In the genomic region with DNA sequence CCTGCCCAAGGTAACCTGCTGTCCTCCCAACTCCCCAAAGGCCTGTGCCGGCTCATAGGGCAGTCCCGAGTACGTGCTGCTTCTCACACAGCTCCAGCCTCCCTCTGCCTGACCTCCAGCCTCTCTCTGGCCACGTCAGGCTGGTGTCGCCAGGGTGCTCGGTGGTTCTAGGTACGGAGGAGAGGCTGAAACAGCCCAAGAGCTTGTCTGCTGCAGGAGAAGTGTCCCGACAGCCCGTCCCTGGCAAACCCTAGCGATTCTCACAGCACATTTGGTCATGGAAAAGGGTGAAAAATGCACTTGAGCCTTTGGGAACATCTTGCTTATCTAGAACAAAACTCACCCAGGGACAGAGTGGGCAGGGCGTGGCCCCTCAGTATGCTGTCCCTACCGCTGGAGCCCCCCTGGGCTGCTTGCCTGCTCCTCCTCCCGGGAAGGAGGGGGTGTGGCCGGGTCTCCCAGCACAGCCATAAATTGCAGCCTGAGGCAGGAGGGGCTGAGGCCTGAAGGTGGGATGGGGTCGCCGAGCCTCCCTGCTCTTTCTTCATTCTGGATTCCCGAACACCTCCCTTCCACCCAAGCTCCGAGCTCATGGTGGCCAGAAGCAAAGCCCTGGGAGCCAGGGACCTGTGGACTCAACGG, we compare ENCODE assay signal across 35 cellular contexts.
"Had no signal": no experiment of that assay in that cellular context is flagged by ENCODE, and none has a peak within 500 bp of the region (broad histone marks: within the 10 kb centered on the region; RNA-seq: fewer than 3 reads in every experiment).

No MANE protein-coding gene starts in this region.

- H3K36me3 ChIP-seq: breast epithelium had no signal

- FAIRE-seq: kidney had no signal

- H3K27ac ChIP-seq: lower lobe of right lung, parathyroid adenoma, psoas muscle, right atrium auricular region, tibial artery, upper lobe of right lung had no signal

- H2AFZ ChIP-seq: parathyroid adenoma had no signal

- H3K4me1 Mint-ChIP-seq: activated CD8-positive, alpha-beta memory T cell treated with anti-CD3 and anti-CD28 coated beads, Interleukin-2, amount 10 ng/mL, durations not matched to agents 7 days and 5 days; activated naive CD8-positive, alpha-beta T cell treated with anti-CD3 and anti-CD28 coated beads, Interleukin-2, amount 50 U/mL, for 24 hours had no signal

- H3K27me3 ChIP-seq: breast epithelium, gastroesophageal sphincter, right atrium auricular region, stomach, tibial artery, upper lobe of right lung had no signal

- H3K36me3 Mint-ChIP-seq: activated naive CD4-positive, alpha-beta T cell treated with anti-CD3 and anti-CD28 coated beads, Interleukin-2, amount 50 U/mL, for 24 hours had no signal

- H3K27me3 Mint-ChIP-seq: activated CD8-positive, alpha-beta memory T cell treated with anti-CD3 and anti-CD28 coated beads, Interleukin-2, amount 10 ng/mL, durations not matched to agents 7 days and 5 days; activated naive CD4-positive, alpha-beta T cell treated with anti-CD3 and anti-CD28 coated beads, Interleukin-2, amount 50 U/mL, for 24 hours; activated naive CD8-positive, alpha-beta T cell treated with anti-CD3 and anti-CD28 coated beads, Interleukin-2, amount 50 U/mL, for 24 hours; stimulated activated naive B cell treated with anti-CD40 and anti-IgM and Interleukin-4, amounts not matched to agents 10 μg/mL and 1 μg/mL and 100 μg/mL, for 72 hours; T-helper 17 cell had no signal

- ATAC-seq: activated CD8-positive, alpha-beta memory T cell treated with anti-CD3 and anti-CD28 coated beads, Interleukin-2, amount 10 ng/mL, durations not matched to agents 7 days and 5 days; activated CD8-positive, alpha-beta T cell treated with anti-CD3 and anti-CD28 coated beads, Interleukin-2, amount 10 ng/mL, durations not matched to agents 7 days and 5 days; activated naive CD8-positive, alpha-beta T cell treated with anti-CD3 and anti-CD28 coated beads, Interleukin-2, amount 50 U/mL, for 24 hours; gastroesophageal sphincter; left lobe of liver; lower lobe of right lung; mucosa of descending colon; psoas muscle; stimulated activated naive B cell treated with anti-CD40 and anti-IgM and Interleukin-4, amounts not matched to agents 10 μg/mL and 1 μg/mL and 100 μg/mL, for 72 hours; T-helper 17 cell; upper lobe of right lung; WTC11 had no signal

- DNase-seq: activated CD4-positive, alpha-beta T cell treated with anti-CD3 and anti-CD28 coated beads for 1 hour; activated CD4-positive, alpha-beta T cell treated with anti-CD3 and anti-CD28 coated beads, Interleukin-2, amount 50 U/mL, for 1 hour; activated CD8-positive, alpha-beta memory T cell treated with anti-CD3 and anti-CD28 coated beads, Interleukin-2, amount 10 ng/mL, durations not matched to agents 7 days and 5 days; activated CD8-positive, alpha-beta T cell treated with anti-CD3 and anti-CD28 coated beads, Interleukin-2, amount 10 ng/mL, durations not matched to agents 7 days and 5 days; activated naive CD8-positive, alpha-beta T cell treated with anti-CD3 and anti-CD28 coated beads, Interleukin-2, amount 50 U/mL, for 24 hours; activated T-cell treated with anti-CD3 and anti-CD28 coated beads, Interleukin-2, amount 50 U/mL, for 48 hours; amygdala; central memory CD4-positive, alpha-beta T cell; effector CD4-positive, alpha-beta T cell; erythroblast; head of caudate nucleus; hippocampal formation; immature natural killer cell; kidney; lower lobe of right lung; mesendoderm; mucosa of descending colon; occipital lobe; psoas muscle; stimulated activated CD4-positive, alpha-beta T cell treated with anti-CD3 and anti-CD28 coated beads, Interleukin-15, amount 100 ng/mL, for 24 hours; stimulated activated CD4-positive, alpha-beta T cell treated with anti-CD3 and anti-CD28 coated beads, Interleukin-2, amount 100 ng/mL, for 24 hours; stimulated activated naive B cell treated with anti-CD40 and anti-IgM and Interleukin-4, amounts not matched to agents 10 μg/mL and 1 μg/mL and 100 μg/mL, for 72 hours; stomach; T-helper 17 cell; T1000; tibial artery; upper lobe of right lung had no signal

- H3K27ac Mint-ChIP-seq: activated CD8-positive, alpha-beta memory T cell treated with anti-CD3 and anti-CD28 coated beads, Interleukin-2, amount 10 ng/mL, durations not matched to agents 7 days and 5 days; activated CD8-positive, alpha-beta T cell treated with anti-CD3 and anti-CD28 coated beads, Interleukin-2, amount 10 ng/mL, durations not matched to agents 7 days and 5 days; activated naive CD8-positive, alpha-beta T cell treated with anti-CD3 and anti-CD28 coated beads, Interleukin-2, amount 50 U/mL, for 24 hours; activated T-helper 2 cell treated with anti-CD3 and anti-CD28 coated beads, Interferon-gamma antibody, Interleukin-2, Interleukin-4, amounts not matched to agents 10 μg/mL and 5 μg/mL and 100 μg/mL, durations not matched to agents 14 hours and 24 hours and 36 hours; stimulated activated naive B cell treated with anti-CD40 and anti-IgM and Interleukin-4, amounts not matched to agents 10 μg/mL and 1 μg/mL and 100 μg/mL, for 72 hours; T-helper 17 cell; WTC11 had no signal

- H3K4me3 ChIP-seq: breast epithelium, gastroesophageal sphincter, lower lobe of right lung, mucosa of descending colon, psoas muscle, right atrium auricular region, stomach, tibial artery, upper lobe of right lung had no signal

- H3K4me3 Mint-ChIP-seq: activated CD8-positive, alpha-beta memory T cell treated with anti-CD3 and anti-CD28 coated beads, Interleukin-2, amount 10 ng/mL, durations not matched to agents 7 days and 5 days; activated CD8-positive, alpha-beta T cell treated with anti-CD3 and anti-CD28 coated beads, Interleukin-2, amount 10 ng/mL, durations not matched to agents 7 days and 5 days; activated naive CD4-positive, alpha-beta T cell treated with anti-CD3 and anti-CD28 coated beads, Interleukin-2, amount 50 U/mL, for 24 hours; activated naive CD8-positive, alpha-beta T cell treated with anti-CD3 and anti-CD28 coated beads, Interleukin-2, amount 50 U/mL, for 24 hours; immature natural killer cell; stimulated activated naive B cell treated with anti-CD40 and anti-IgM and Interleukin-4, amounts not matched to agents 10 μg/mL and 1 μg/mL and 100 μg/mL, for 72 hours; T-helper 17 cell; WTC11 had no signal

- H3K9me3 Mint-ChIP-seq: activated naive CD4-positive, alpha-beta T cell treated with anti-CD3 and anti-CD28 coated beads, Interleukin-2, amount 50 U/mL, for 24 hours; activated naive CD8-positive, alpha-beta T cell treated with anti-CD3 and anti-CD28 coated beads, Interleukin-2, amount 50 U/mL, for 24 hours; activated T-helper 2 cell treated with anti-CD3 and anti-CD28 coated beads, Interferon-gamma antibody, Interleukin-2, Interleukin-4, amounts not matched to agents 10 μg/mL and 5 μg/mL and 100 μg/mL, durations not matched to agents 14 hours and 24 hours and 36 hours; immature natural killer cell; stimulated activated naive B cell treated with anti-CD40 and anti-IgM and Interleukin-4, amounts not matched to agents 10 μg/mL and 1 μg/mL and 100 μg/mL, for 72 hours had no signal

- H3K9me3 ChIP-seq: breast epithelium, gastroesophageal sphincter, lower lobe of right lung, mucosa of descending colon, psoas muscle, right atrium auricular region, stomach, tibial artery, upper lobe of right lung had no signal
